ENCODE assay signal across 8 cellular contexts in the genomic region with DNA sequence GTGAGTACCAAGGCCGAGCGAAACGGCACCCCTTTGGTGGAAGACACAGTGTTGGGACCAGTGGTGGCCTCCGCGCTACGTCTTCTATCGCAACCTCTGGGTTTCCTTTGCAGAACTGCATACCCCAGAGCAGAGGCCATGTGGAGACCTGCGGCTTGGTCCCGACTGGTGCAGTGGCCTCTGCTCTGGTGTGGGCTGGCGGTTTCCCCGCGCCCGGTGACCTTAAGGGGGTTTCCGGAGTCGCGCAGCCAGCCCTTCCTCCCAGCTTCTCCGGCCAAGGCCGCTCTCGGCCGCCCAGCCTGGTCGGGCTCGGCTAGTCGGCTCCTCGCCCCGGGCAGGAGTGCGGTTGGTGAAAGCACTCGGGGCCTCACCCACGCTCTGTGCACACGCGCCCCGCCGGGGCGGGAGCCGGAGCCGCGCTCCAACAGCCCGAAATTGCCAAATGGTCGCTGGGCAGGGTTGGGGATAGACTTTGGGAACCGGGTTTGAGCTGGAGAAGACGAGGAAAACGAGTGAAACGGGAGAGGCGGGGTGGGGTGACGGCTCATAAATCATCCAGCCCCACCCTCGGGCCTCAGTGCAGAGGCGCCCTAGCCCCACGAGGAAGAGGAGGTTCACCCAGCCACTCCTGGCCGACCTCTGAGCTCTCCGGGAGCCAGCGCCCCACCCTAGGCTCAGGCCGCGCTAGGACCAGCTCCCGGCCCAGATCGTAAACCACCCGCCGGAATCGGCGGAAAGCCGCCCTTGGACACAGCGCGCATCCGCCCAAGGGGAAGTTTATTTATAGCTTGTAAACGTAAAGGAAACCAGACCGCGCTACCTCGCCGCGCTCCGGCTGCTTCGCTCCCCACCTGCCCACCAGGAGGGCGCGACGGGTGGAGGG.
DNase-seq lines count a peak whose midpoint lies in the region; ATAC-seq, FAIRE-seq and TF ChIP-seq lines count a peak whose summit lies in the region.

No MANE protein-coding gene starts in this region.

- H3K4me3 ChIP-seq in RWPE2 (ENCODE audit: severe bottlenecking): peak overlapping the region; percentile 50
- peak overlapping the region; percentile 10 to 51 for H3K4me3 ChIP-seq in kidney (ENCODE audit: low read length in 2 of 2)

- H3K4me1 ChIP-seq in RWPE2 (ENCODE audit: insufficient read depth, poor library complexity, severe bottlenecking) (peaks cover 12% of the 10 kb centered on the region), kidney (ENCODE audit: control insufficient read depth in 1 of 2, insufficient read depth in 1 of 2, low read depth in 1 of 2, low read length in 2 of 2) (peaks cover 0 to 11% of the 10 kb centered on the region in 2 donors)

- H3K27me3 ChIP-seq in RWPE2 (ENCODE audit: insufficient read depth, poor library complexity, severe bottlenecking): no peaks in the 10 kb centered on the region

- no peaks in the 10 kb centered on the region for H3K36me3 ChIP-seq in RWPE2 (ENCODE audit: low read depth)
- no peaks in the 10 kb centered on the region for H3K36me3 ChIP-seq in kidney (ENCODE audit: control insufficient read depth in 1 of 2, insufficient read depth in 2 of 2, low read length in 2 of 2)

- no peak for FAIRE-seq in kidney (lab: Jason Lieb, UNC)

- intact Hi-C loops in kidney (cut with DNase I): no loop called here

- in situ Hi-C loops in T47D (cut with HindIII; ENCODE audit: low pct_unique_long_range_greater_than_20kb, low sequenced_read_pairs): no loop called here

- H3K27ac ChIP-seq in C4-2B: peak overlapping the region; percentile 85
- peak overlapping the region; percentile 76 for H3K27ac ChIP-seq in RWPE2 (ENCODE audit: poor library complexity, severe bottlenecking)
- H3K27ac ChIP-seq in kidney (ENCODE audit: low read depth in 2 of 2, low read length in 2 of 2): peak overlapping the region; percentile 84 to 87

- TF ChIP-seq CTCF in C4-2B (conservative IDR thresholded peaks at IDR 0.05): no peak
- TF ChIP-seq CTCF in RWPE2 (IDR thresholded peaks at IDR 0.05; ENCODE audit: poor library complexity, severe bottlenecking): no peak
- no peak for TF ChIP-seq CTCF in kidney (IDR thresholded peaks at IDR 0.05; ENCODE audit: borderline replicate concordance, extremely low read depth, insufficient read depth)

- peak; percentile 48 for ATAC-seq in GM18867 (IDR thresholded peaks at IDR 0.05; ENCODE audit: unreplicated experiment)
- peak; percentile 62 for ATAC-seq in RWPE2 (ENCODE audit: low read depth)

- peak; percentile 18 for DNase-seq in HS-5 (ENCODE audit: low read depth)
- DNase-seq in RWPE2 (ENCODE audit: low spot score): peak; percentile 66
- peak; percentile 45 to 74 for DNase-seq in T47D (ENCODE audit: low read depth in 1 of 2, low spot score in 1 of 2)
- DNase-seq in kidney: peak; percentile 91
- DNase-seq in stimulated activated CD4-positive, alpha-beta T cell treated with anti-CD3 and anti-CD28 coated beads, Interleukin-4, amount 100 ng/mL, for 24 hours: peak; percentile 22
- DNase-seq in pons (ENCODE audit: low spot score): no peak

- H3K9ac ChIP-seq in kidney (ENCODE audit: low read length in 2 of 2): peak overlapping the region in 1 of 2 donors; percentile 40

- H3K9me3 ChIP-seq in RWPE2 (ENCODE audit: severe bottlenecking): no peaks in the 10 kb centered on the region
- H3K9me3 ChIP-seq in kidney (ENCODE audit: control insufficient read depth in 1 of 2, low read length in 2 of 2): no peaks in the 10 kb centered on the region
